ENCODE assay signal across 9 cellular contexts in the genomic region with DNA sequence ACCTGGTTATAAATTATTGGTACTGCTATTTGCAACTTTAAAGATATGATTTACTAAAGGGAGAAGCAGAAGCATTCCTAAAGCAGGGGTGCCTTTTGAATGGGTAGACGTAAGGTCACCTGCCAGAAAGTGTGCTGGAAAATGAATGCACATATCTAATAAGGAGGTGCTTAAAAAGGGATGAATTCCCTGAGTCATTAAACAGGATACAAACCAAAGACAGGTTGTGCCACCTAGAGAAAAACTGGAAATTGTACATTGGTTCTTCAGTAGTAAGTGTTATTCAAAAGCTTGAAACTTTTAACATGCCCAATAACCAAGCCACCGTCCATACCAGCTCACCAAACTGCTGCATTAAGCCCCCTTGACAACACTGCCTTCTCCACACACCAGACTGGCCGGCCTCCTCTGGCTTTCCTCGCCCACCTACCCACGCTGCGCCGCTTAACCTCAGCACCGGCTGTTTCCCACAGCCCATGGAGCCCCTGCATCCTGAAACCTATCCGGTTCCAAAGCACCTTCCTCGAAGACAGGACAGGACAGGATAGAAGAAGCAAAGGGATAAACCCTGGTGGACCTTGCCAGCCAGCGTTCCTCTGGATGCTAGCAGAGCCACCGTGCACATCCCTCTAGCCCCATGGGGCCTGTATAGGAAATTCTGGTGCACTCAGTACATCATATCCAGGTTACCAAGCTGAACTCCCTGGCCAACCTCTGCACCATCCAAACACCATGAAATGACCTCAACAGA.
DNase-seq lines count a peak whose midpoint lies in the region; ATAC-seq and TF ChIP-seq lines count a peak whose summit lies in the region.
"Had no signal": no experiment of that assay in that cellular context is flagged by ENCODE, and none has a peak within 500 bp of the region (broad histone marks: within the 10 kb centered on the region; RNA-seq: fewer than 3 reads in every experiment).

No MANE protein-coding gene starts in this region.

- TF ChIP-seq POLR2A in sigmoid colon (IDR thresholded peaks at IDR 0.05): no peak

- no peaks in the 10 kb centered on the region for H4K20me1 ChIP-seq in SU-DHL-6 (ENCODE audit: low read depth, low read length)

- H3K4me1 ChIP-seq in sigmoid colon: peaks cover 0 to 27% (median 13%) of the 10 kb centered on the region in 4 donors

- H3K9me2 ChIP-seq in SU-DHL-6 (replicated peaks; ENCODE audit: insufficient read depth, low read length): no peaks in the 10 kb centered on the region

- H2AFZ ChIP-seq in SU-DHL-6 (ENCODE audit: low read depth, low read length, severe bottlenecking): no peak overlapping the region

- WGBS in sigmoid colon, 2 donors: 48 to 70% methylated on average over 12 of the region's 12 CpGs

- H3F3A ChIP-seq in SU-DHL-6 (ENCODE audit: insufficient read depth): no peaks in the 10 kb centered on the region

- TF ChIP-seq CTCF in SU-DHL-6 (IDR thresholded peaks at IDR 0.05; ENCODE audit: insufficient read depth, low read length, poor library complexity, severe bottlenecking) (no peak), sigmoid colon (IDR thresholded peaks at IDR 0.05) (no peak)

- H3K27ac ChIP-seq in SU-DHL-6 (ENCODE audit: low read depth, low read length) (no peak overlapping the region), sigmoid colon (peak overlapping the region in 2 of 4 donors; percentile 91 to 92)

- no peak for TF ChIP-seq EP300 in sigmoid colon (IDR thresholded peaks at IDR 0.05)

- intact Hi-C loops in sigmoid colon (cut with DNase I): loop anchor here (10.0 kb wide), 1 partner anchor 153 kb away; no protein-coding TSS in a partner anchor

- H3K27me3 ChIP-seq in SU-DHL-6 (ENCODE audit: low read length) (no peaks in the 10 kb centered on the region), sigmoid colon (no peaks in the 10 kb centered on the region)

- no peaks in the 10 kb centered on the region for H3K36me3 ChIP-seq in SU-DHL-6 (ENCODE audit: low read length)
- no peaks in the 10 kb centered on the region for H3K36me3 ChIP-seq in sigmoid colon

- ATAC-seq in GM18909 (IDR thresholded peaks at IDR 0.05; ENCODE audit: poor library complexity, unreplicated experiment): no peak

- DNase-seq in DMS79 treated with DMSO at 0.1 percent for 48 hours (lab: John Stamatoyannopoulos, UW) (peak; percentile 18), DMS79 (lab: John Stamatoyannopoulos, UW) (no peak), glomerular visceral epithelial cell (ENCODE audit: extremely low spot score) (peak; percentile 2), sigmoid colon (no peak), NCI-H187 treated with DMSO at 0.1 percent for 48 hours (lab: John Stamatoyannopoulos, UW) (no peak)
- no peak for DNase-seq in stimulated activated CD4-positive, alpha-beta T cell treated with anti-CD3 and anti-CD28 coated beads, Interleukin-1b, Interleukin-23, amount 100 ng/mL, for 48 hours
- DNase-seq: IMR-90 had no signal

- H3K4me3 ChIP-seq in SU-DHL-6 (ENCODE audit: insufficient read depth, low read length, poor library complexity, severe bottlenecking) (no peak overlapping the region), sigmoid colon (peak overlapping the region in 3 of 4 donors; percentile 76 to 83 (median 81))

- no peaks in the 10 kb centered on the region for H3K9me3 ChIP-seq in SU-DHL-6 (ENCODE audit: insufficient read depth, low read length)
- H3K9me3 ChIP-seq in sigmoid colon: no peaks in the 10 kb centered on the region

- H3K9ac ChIP-seq in SU-DHL-6 (ENCODE audit: low read length): no peak overlapping the region

- peak overlapping the region; percentile 65 for H3K4me2 ChIP-seq in SU-DHL-6 (ENCODE audit: low read depth, low read length, poor library complexity, severe bottlenecking)

- no peaks in the 10 kb centered on the region for H3K79me2 ChIP-seq in SU-DHL-6 (ENCODE audit: insufficient read depth, low read length)

Comparison
In these comparisons a context has a peak if more than half of its experiments do, and no peak if none do; other contexts are left out.
1. DNase-seq: peak in DMS79 treated with DMSO at 0.1 percent for 48 hours (single experiment) and glomerular visceral epithelial cell (single experiment); none in DMS79 (single experiment), sigmoid colon (single experiment), NCI-H187 treated with DMSO at 0.1 percent for 48 hours (single experiment) and stimulated activated CD4-positive, alpha-beta T cell treated with anti-CD3 and anti-CD28 coated beads, Interleukin-1b, Interleukin-23, amount 100 ng/mL, for 48 hours (single experiment).